In the genomic region with DNA sequence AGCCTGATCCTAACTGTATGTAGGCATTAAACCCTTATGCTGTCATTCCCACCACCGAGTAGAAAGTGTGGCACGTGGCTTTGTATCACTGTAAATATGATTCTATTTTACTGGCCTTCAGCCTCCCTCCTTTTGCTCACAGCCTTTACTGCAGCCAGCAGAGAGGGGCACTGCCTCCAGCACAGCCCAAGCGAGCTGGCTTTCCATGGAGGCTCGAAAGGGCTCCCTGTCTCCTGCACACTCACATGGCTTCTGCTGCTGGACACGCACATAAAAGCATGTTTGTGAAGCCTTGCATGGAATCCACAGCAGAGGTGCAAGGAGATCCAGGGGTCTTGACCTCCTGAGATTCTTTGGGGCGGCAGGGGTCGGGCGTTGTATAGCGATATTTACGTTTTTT, we compare ENCODE assay signal across 12 cellular contexts. TPM values are rescaled to one million over a fixed set of nuclear protein-coding genes. Genes with fewer than 3 reads are reported as not detected.
DNase-seq lines count a peak whose midpoint lies in the region; ATAC-seq and TF ChIP-seq lines count a peak whose summit lies in the region.
"Had no signal": no experiment of that assay in that cellular context is flagged by ENCODE, and none has a peak within 500 bp of the region (broad histone marks: within the 10 kb centered on the region; RNA-seq: fewer than 3 reads in every experiment).

No MANE protein-coding gene starts in this region.

- POLR2A ChIA-PET in activated CD8-positive, alpha-beta T cell treated with anti-CD3 and anti-CD28 coated beads, Interleukin-2, amount 10 ng/mL, durations not matched to agents 7 days and 5 days (lab: Charles Lee), result no interaction called here
- POLR2A ChIA-PET in activated CD8-positive, alpha-beta T cell treated with anti-CD3 and anti-CD28 coated beads for 36 hours (lab: Charles Lee), result interaction anchor here (0.6 kb wide), 1 partner anchor 227 kb away, joined by 3 read pairs; no protein-coding TSS in a partner anchor

- peaks cover 25% of the 10 kb centered on the region for H3K4me1 Mint-ChIP-seq in activated CD8-positive, alpha-beta T cell treated with anti-CD3 and anti-CD28 coated beads, Interleukin-2, amount 10 ng/mL, durations not matched to agents 7 days and 5 days (ENCODE audit: low read depth)
- peaks cover 14% of the 10 kb centered on the region for H3K4me1 Mint-ChIP-seq in activated CD8-positive, alpha-beta T cell treated with anti-CD3 and anti-CD28 coated beads for 36 hours (ENCODE audit: low read depth)
- no peaks in the 10 kb centered on the region for H3K4me1 Mint-ChIP-seq in progenitor cell of endocrine pancreas (ENCODE audit: low read depth)

- intact Hi-C loops in activated CD8-positive, alpha-beta T cell treated with anti-CD3 and anti-CD28 coated beads for 36 hours (cut with micrococcal nuclease), result no loop called here

- no peak for ATAC-seq in activated CD8-positive, alpha-beta T cell treated with anti-CD3 and anti-CD28 coated beads, Interleukin-2, amount 10 ng/mL, durations not matched to agents 7 days and 5 days
- ATAC-seq in activated CD8-positive, alpha-beta T cell treated with anti-CD3 and anti-CD28 coated beads for 36 hours, result no peak
- ATAC-seq in GM21737 (IDR thresholded peaks at IDR 0.05; ENCODE audit: unreplicated experiment), result no peak
- ATAC-seq: GM12878 had no signal

- H3K27ac ChIP-seq in cingulate gyrus (ENCODE audit: low read depth, low read length) (peak overlapping the region; percentile 19), neural cell (ENCODE audit: low read length) (peak overlapping the region; percentile 37)

- no peaks in the 10 kb centered on the region for H3K36me3 Mint-ChIP-seq in activated CD8-positive, alpha-beta T cell treated with anti-CD3 and anti-CD28 coated beads, Interleukin-2, amount 10 ng/mL, durations not matched to agents 7 days and 5 days (ENCODE audit: low read depth)
- H3K36me3 Mint-ChIP-seq in activated CD8-positive, alpha-beta T cell treated with anti-CD3 and anti-CD28 coated beads for 36 hours (ENCODE audit: low read depth), result no peaks in the 10 kb centered on the region
- H3K36me3 Mint-ChIP-seq in progenitor cell of endocrine pancreas (ENCODE audit: insufficient read depth), result peaks cover 1% of the 10 kb centered on the region

- no peaks in the 10 kb centered on the region for H3K9me3 ChIP-seq in neural cell (ENCODE audit: low read length)

- TF ChIP-seq CTCF in activated CD8-positive, alpha-beta T cell treated with anti-CD3 and anti-CD28 coated beads for 36 hours (IDR thresholded peaks at IDR 0.05), result no peak
- TF ChIP-seq CTCF in neural cell (IDR thresholded peaks at IDR 0.05; ENCODE audit: poor library complexity, severe bottlenecking), result no peak
- no peak for TF ChIP-seq CTCF in progenitor cell of endocrine pancreas (IDR thresholded peaks at IDR 0.05; ENCODE audit: unreplicated experiment)

- no peaks in the 10 kb centered on the region for H3K9me2 ChIP-seq in neural cell (ENCODE audit: insufficient read depth, low read length)

- no peaks in the 10 kb centered on the region for H4K20me1 ChIP-seq in neural cell (ENCODE audit: insufficient read depth)

- H3K4me3 ChIP-seq in neural cell (ENCODE audit: low read length), result peak overlapping the region; percentile 24
- H3K4me3 ChIP-seq: GM12878 had no signal

- no peaks in the 10 kb centered on the region for H3K27me3 ChIP-seq in neural cell (ENCODE audit: insufficient read depth, low read depth, low read length)

- no peaks in the 10 kb centered on the region for H3K36me3 ChIP-seq in neural cell (ENCODE audit: insufficient read depth, low read length)

- CTCF ChIA-PET in activated CD8-positive, alpha-beta T cell treated with anti-CD3 and anti-CD28 coated beads, Interleukin-2, amount 10 ng/mL, durations not matched to agents 7 days and 5 days (lab: Charles Lee), result no interaction called here
- CTCF ChIA-PET in activated CD8-positive, alpha-beta T cell treated with anti-CD3 and anti-CD28 coated beads for 36 hours (lab: Charles Lee), result interaction anchor here (1.8 kb wide), 1 partner anchor 85 kb away, joined by 5 read pairs; no protein-coding TSS in a partner anchor

- H3K4me2 ChIP-seq in neural cell (ENCODE audit: low read length), result no peak overlapping the region

- TF ChIP-seq EP300 in neural cell (conservative IDR thresholded peaks at IDR 0.05; ENCODE audit: poor library complexity, severe bottlenecking), result no peak

- peak overlapping the region; percentile 26 for H3K27ac Mint-ChIP-seq in activated CD8-positive, alpha-beta T cell treated with anti-CD3 and anti-CD28 coated beads, Interleukin-2, amount 10 ng/mL, durations not matched to agents 7 days and 5 days
- H3K27ac Mint-ChIP-seq in activated CD8-positive, alpha-beta T cell treated with anti-CD3 and anti-CD28 coated beads for 36 hours, result no peak overlapping the region
- H3K27ac Mint-ChIP-seq in progenitor cell of endocrine pancreas, result no peak overlapping the region
- H3K27ac Mint-ChIP-seq: CD4-positive, alpha-beta T cell had no signal

- no peak for TF ChIP-seq RAD21 in neural cell (conservative IDR thresholded peaks at IDR 0.05)

- H3K79me2 ChIP-seq in neural cell (replicated peaks; ENCODE audit: insufficient read depth, low read length), result no peaks in the 10 kb centered on the region

- no peak for DNase-seq in activated CD8-positive, alpha-beta T cell treated with anti-CD3 and anti-CD28 coated beads, Interleukin-2, amount 10 ng/mL, durations not matched to agents 7 days and 5 days
- no peak for DNase-seq in activated CD8-positive, alpha-beta T cell treated with anti-CD3 and anti-CD28 coated beads for 36 hours
- no peak for DNase-seq in progenitor cell of endocrine pancreas (ENCODE audit: low spot score, unreplicated experiment)
- no peak for DNase-seq in activated naive CD4-positive, alpha-beta T cell treated with anti-CD3 and anti-CD28 coated beads, Interleukin-2, amount 50 U/mL, for 16 hours
- no peak for DNase-seq in UCSD-AML1 (lab: John Stamatoyannopoulos, UW; ENCODE audit: unreplicated experiment)
- DNase-seq: 8988T; CD4-positive, alpha-beta T cell; HCEC 1CT had no signal

- no peaks in the 10 kb centered on the region for H3K9me3 Mint-ChIP-seq in activated CD8-positive, alpha-beta T cell treated with anti-CD3 and anti-CD28 coated beads, Interleukin-2, amount 10 ng/mL, durations not matched to agents 7 days and 5 days (ENCODE audit: insufficient read depth)
- no peaks in the 10 kb centered on the region for H3K9me3 Mint-ChIP-seq in activated CD8-positive, alpha-beta T cell treated with anti-CD3 and anti-CD28 coated beads for 36 hours
- peaks cover 6% of the 10 kb centered on the region for H3K9me3 Mint-ChIP-seq in progenitor cell of endocrine pancreas (ENCODE audit: low read depth)
- H3K9me3 Mint-ChIP-seq: CD4-positive, alpha-beta T cell had no signal

- no peaks in the 10 kb centered on the region for H3F3A ChIP-seq in neural cell (ENCODE audit: insufficient read depth, low read length, poor library complexity, severe bottlenecking)

- H3K4me3 Mint-ChIP-seq in activated CD8-positive, alpha-beta T cell treated with anti-CD3 and anti-CD28 coated beads, Interleukin-2, amount 10 ng/mL, durations not matched to agents 7 days and 5 days, result no peak overlapping the region
- H3K4me3 Mint-ChIP-seq in activated CD8-positive, alpha-beta T cell treated with anti-CD3 and anti-CD28 coated beads for 36 hours, result no peak overlapping the region
- no peak overlapping the region for H3K4me3 Mint-ChIP-seq in progenitor cell of endocrine pancreas (ENCODE audit: low read depth)
- H3K4me3 Mint-ChIP-seq: CD4-positive, alpha-beta T cell had no signal

- no peak overlapping the region for H2AFZ ChIP-seq in neural cell (ENCODE audit: low read depth, low read length)

- no peak overlapping the region for H3K9ac ChIP-seq in neural cell (ENCODE audit: low read length)

- no peaks in the 10 kb centered on the region for H3K27me3 Mint-ChIP-seq in activated CD8-positive, alpha-beta T cell treated with anti-CD3 and anti-CD28 coated beads, Interleukin-2, amount 10 ng/mL, durations not matched to agents 7 days and 5 days (ENCODE audit: low read depth)
- H3K27me3 Mint-ChIP-seq in activated CD8-positive, alpha-beta T cell treated with anti-CD3 and anti-CD28 coated beads for 36 hours, result no peaks in the 10 kb centered on the region
- peaks cover 13% of the 10 kb centered on the region for H3K27me3 Mint-ChIP-seq in progenitor cell of endocrine pancreas
- H3K27me3 Mint-ChIP-seq: CD4-positive, alpha-beta T cell had no signal

TF ChIP-seq in neural cell, 6 proteins besides CTCF, POLR2A, EP300 and RAD21 (continues in another document):
- no peak for TF ChIP-seq SMC3 (conservative IDR thresholded peaks at IDR 0.05; ENCODE audit: poor library complexity)
- no peak for TF ChIP-seq EZH2 (IDR thresholded peaks at IDR 0.05; ENCODE audit: borderline replicate concordance, insufficient read depth, low read length, poor library complexity, severe bottlenecking)
- TF ChIP-seq POLR2AphosphoS5 (IDR thresholded peaks at IDR 0.05), result no peak
- no peak for TF ChIP-seq REST (IDR thresholded peaks at IDR 0.05; ENCODE audit: borderline replicate concordance)

RNA-seq across cellular contexts. Expression of gene RNASET2, which starts 51.3 kb away (rescaled TPM):
- 10 to 100 TPM; 46.9 to 48.7 TPM for total RNA-seq in activated CD8-positive, alpha-beta T cell treated with anti-CD3 and anti-CD28 coated beads, Interleukin-2, amount 10 ng/mL, durations not matched to agents 7 days and 5 days
- total RNA-seq in activated CD8-positive, alpha-beta T cell treated with anti-CD3 and anti-CD28 coated beads for 36 hours, result 10 to 100 TPM; 69.2 to 70.2 TPM
- 68.3 and 73.9 TPM in 2 replicates for polyA plus RNA-seq in neural cell
- 31.1 and 37.5 TPM in 2 replicates for polyA minus RNA-seq in neural cell
- total RNA-seq in progenitor cell of endocrine pancreas, result 27.9 and 29.8 TPM in 2 replicates
